8 cellular contexts compared by ENCODE assay signal in the genomic region with DNA sequence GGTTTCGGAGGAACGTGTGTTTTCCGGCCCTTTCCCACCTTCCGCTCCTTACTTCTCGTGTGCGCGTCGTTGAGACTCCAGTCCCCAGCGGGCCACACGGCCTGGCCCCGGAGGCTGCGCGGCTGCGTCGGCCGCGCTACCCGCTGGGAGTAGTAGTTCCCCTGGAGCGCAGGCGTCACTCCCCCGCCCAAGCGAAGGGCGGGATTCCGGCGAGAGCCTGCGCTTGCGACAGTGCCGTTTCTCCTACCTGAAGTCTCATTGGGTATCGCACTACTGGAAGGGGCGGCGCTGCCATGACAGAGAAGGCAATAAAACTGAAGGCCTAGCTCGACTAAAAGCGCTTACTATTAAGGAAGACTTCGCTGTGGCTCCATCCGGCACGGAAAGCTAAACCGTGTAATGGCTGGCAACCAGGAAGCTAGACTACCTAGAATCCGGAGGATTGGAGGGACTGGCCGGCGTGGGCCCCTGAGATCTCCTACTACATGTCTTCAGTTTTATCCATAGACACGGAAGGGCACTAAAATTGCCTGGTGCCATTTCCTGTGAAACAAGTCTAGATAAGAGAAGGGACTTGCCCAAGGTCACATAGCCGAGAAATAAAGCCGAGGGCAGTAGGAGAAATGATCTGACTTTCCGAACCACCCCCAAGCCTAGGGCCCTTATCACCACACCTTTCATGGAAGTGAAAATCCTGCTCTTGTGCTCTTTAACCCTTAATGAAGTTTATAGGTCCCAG. TPM values are rescaled to one million over a fixed set of nuclear protein-coding genes. Genes with fewer than 3 reads are reported as not detected.
A peak's percentile ranks its signal among the peaks of the same experiment; 100 is the strongest.
DNase-seq lines count a peak whose midpoint lies in the region; ATAC-seq and TF ChIP-seq lines count a peak whose summit lies in the region.

No MANE protein-coding gene starts in this region.

- H3K27ac ChIP-seq in heart right ventricle, result peak overlapping the region; percentile 88 to 98 (median 96)
- H3K27ac ChIP-seq in upper lobe of left lung, result peak overlapping the region; percentile 96 to 98 (median 97)

- H3K9me3 ChIP-seq in heart right ventricle (no peaks in the 10 kb centered on the region), upper lobe of left lung (no peaks in the 10 kb centered on the region)

- H3K4me3 Mint-ChIP-seq in T-cell, result peak overlapping the region; percentile 98 to 100 (median 99)

- peaks cover 53 to 63% (median 56%) of the 10 kb centered on the region in 3 donors for H3K4me1 Mint-ChIP-seq in T-cell

- H3K36me3 ChIP-seq in heart right ventricle (peaks cover 0 to 19% (median 0%) of the 10 kb centered on the region in 9 donors), upper lobe of left lung (peaks cover 0 to 16% (median 5%) of the 10 kb centered on the region in 4 donors)

- H3K4me3 ChIP-seq in heart right ventricle (peak overlapping the region; percentile 70 to 95 (median 84)), upper lobe of left lung (peak overlapping the region; percentile 44 to 94 (median 64))

- DNase-seq in GM13977 (ENCODE audit: low spot score), result peak; percentile 91
- peak; percentile 94 for DNase-seq in NCI-H146 (lab: John Stamatoyannopoulos, UW)
- peak; percentile 92 to 99 (median 97) for DNase-seq in T-cell
- DNase-seq in amniotic epithelial cell (ENCODE audit: low read depth), result peak; percentile 99
- DNase-seq in heart right ventricle, result peak; percentile 97
- peak; percentile 99 for DNase-seq in pons (ENCODE audit: low spot score)
- peak; percentile 98 to 99 for DNase-seq in upper lobe of left lung

- peaks cover 0 to 49% (median 44%) of the 10 kb centered on the region in 9 donors for H3K4me1 ChIP-seq in heart right ventricle
- peaks cover 38 to 50% (median 41%) of the 10 kb centered on the region in 4 donors for H3K4me1 ChIP-seq in upper lobe of left lung

- peak; percentile 38 to 93 (median 88) for TF ChIP-seq POLR2A in upper lobe of left lung (IDR thresholded peaks at IDR 0.05)

- WGBS in heart right ventricle, 2 donors, result 0% methylated on average over 44 of the region's 44 CpGs
- WGBS in upper lobe of left lung, 2 donors, result 0 to 2% methylated on average over 22 to 44 of the region's 44 CpGs

- peak overlapping the region; percentile 99 to 100 for H3K27ac Mint-ChIP-seq in T-cell

- no peak for TF ChIP-seq CTCF in GM13977 (IDR thresholded peaks at IDR 0.05; ENCODE audit: extremely low read depth, insufficient read depth, missing control alignments)
- TF ChIP-seq CTCF in heart right ventricle (IDR thresholded peaks at IDR 0.05), result no peak
- TF ChIP-seq CTCF in upper lobe of left lung (IDR thresholded peaks at IDR 0.05), result no peak

- POLR2A ChIA-PET in T-cell (lab: Charles Lee), result interaction anchor here (0.6 to 1.8 kb wide), 6 partner anchors 14 to 957 kb away, joined by 3 to 8 read pairs (median 4); partner anchors contain the start of genes CCDC163 (in 1 of the 2), MMACHC (in 1 of the 2) and NASP (in 1 of the 2)

- intact Hi-C loops in heart right ventricle (cut with DNase I), result loop anchor here in 6 of 10 donors (2.0 to 10.0 kb wide), 8 partner anchors 62 to 338 kb away; partner anchors contain the start of genes IPP (in 4 of the 6), NASP (in 2 of the 6), CCDC163 (in 1 of the 6) and CCDC17 (in 1 of the 6)

- H3K27me3 ChIP-seq in heart right ventricle, result no peaks in the 10 kb centered on the region
- no peaks in the 10 kb centered on the region for H3K27me3 ChIP-seq in upper lobe of left lung

- H3K9me3 Mint-ChIP-seq in T-cell, result no peaks in the 10 kb centered on the region

- CTCF ChIA-PET in T-cell (lab: Charles Lee), result interaction anchor here in 1 of 2 donors (1.0 to 1.6 kb wide), 3 partner anchors 102 to 347 kb away, joined by 3 to 5 read pairs (median 4); partner anchors contain the start of genes MUTYH and TOE1

- peak in 1 of 4 donors; percentile 40 for TF ChIP-seq EP300 in upper lobe of left lung (IDR thresholded peaks at IDR 0.05)

- in situ Hi-C loops in GM13977 (cut with MboI; ENCODE audit: low pct_unique_long_range_greater_than_20kb, low sequenced_read_pairs, unreplicated experiment), result no loop called here

- peaks cover 6% of the 10 kb centered on the region for H3K36me3 Mint-ChIP-seq in T-cell

- ATAC-seq in HG02870 (IDR thresholded peaks at IDR 0.05; ENCODE audit: unreplicated experiment), result peak; percentile 77
- ATAC-seq in T-cell (replicated peaks in 1 of 4), result peak; percentile 85 to 89 (median 86)
- ATAC-seq in heart right ventricle, result peak; percentile 94 to 97 (median 95)
- peak; percentile 96 to 99 for ATAC-seq in upper lobe of left lung (ENCODE audit: low FRiP score in 2 of 2)

- H3K27me3 Mint-ChIP-seq in T-cell, result no peaks in the 10 kb centered on the region

RNA-seq across cellular contexts. Expression of gene TMEM69, which starts 0.8 kb away (rescaled TPM):
- total RNA-seq in T-cell (10 to 100 TPM; 11.0 to 19.7 (median 16.5) TPM), heart right ventricle (10 to 100 TPM; 22.8 to 31.0 (median 24.9) TPM), upper lobe of left lung (10 to 100 TPM in 4 of 6 donors, 1 to 10 TPM in 2; 2.7 to 28.3 (median 14.9) TPM)
- 10 to 100 TPM; 12.9 to 21.6 TPM for polyA plus RNA-seq in heart right ventricle

RNA-seq across cellular contexts. Expression of gene GPBP1L1, which starts 0.8 kb away (rescaled TPM):
- total RNA-seq in T-cell (100 to 1,000 TPM; 124 to 155 (median 151) TPM), heart right ventricle (10 to 100 TPM; 72.4 to 95.0 (median 84.0) TPM), upper lobe of left lung (100 to 1,000 TPM; 112 to 184 (median 132) TPM)
- polyA plus RNA-seq in heart right ventricle, result 10 to 100 TPM; 27.6 to 39.7 TPM

Comparison
In these comparisons a context has a peak if more than half of its experiments do, and no peak if none do; other contexts are left out.
1. Peak in every context shown above with its lines: DNase-seq, ATAC-seq, H3K4me3 ChIP-seq and H3K27ac ChIP-seq.